In genomic region chr14:73949752-73950734, GRCh38 we compare ENCODE assay signal across 1 cellular context.
TF ChIP-seq lines count a peak whose summit lies in the region.

TSS of gene COQ6 (plus strand) at chr14:73950302. CDS start at chr14:73950333, 31 bp downstream.
TSS of gene FAM161B (minus strand) at chr14:73950094. CDS start at chr14:73950026, 68 bp downstream.

TF ChIP-seq in SK-N-SH, 30 proteins besides CTCF, POLR2A, EP300 and RAD21 (continued from another document):
- TF ChIP-seq USF1 (IDR thresholded peaks at IDR 0.05; ENCODE audit: borderline replicate concordance, low read depth) (no peak), SIN3A (IDR thresholded peaks at IDR 0.05; ENCODE audit: borderline replicate concordance, low read depth, low read length) (peak; percentile 61), POLR2AphosphoS5 (IDR thresholded peaks at IDR 0.05; ENCODE audit: low read depth, low read length) (no peak; the same call in 1 of the 2 replicates), FOXJ3 (CRISPR knock-in tag; IDR thresholded peaks at IDR 0.05) (no peak), MXI1 (IDR thresholded peaks at IDR 0.05; ENCODE audit: low read depth, low read length) (peak; percentile 72), GABPA (IDR thresholded peaks at IDR 0.05; ENCODE audit: low read depth) (peak; percentile 95), FOSL2 (IDR thresholded peaks at IDR 0.05; ENCODE audit: borderline replicate concordance, low read depth) (no peak), TEAD4 (IDR thresholded peaks at IDR 0.05; ENCODE audit: borderline replicate concordance, insufficient read depth) (0 out of 2 replicates have a peak, but pooled peaks have one; percentile 5), SMC3 (IDR thresholded peaks at IDR 0.05; ENCODE audit: low read depth, low read length) (no peak), TAF1 (IDR thresholded peaks at IDR 0.05; ENCODE audit: borderline replicate concordance, low read depth, low read length) (peak; percentile 69; the same call in 1 of the 2 replicates), MAX (IDR thresholded peaks at IDR 0.05; ENCODE audit: low read depth) (peak; percentile 56), PBX3 (IDR thresholded peaks at IDR 0.05) (peak; percentile 52)
